9 cellular contexts compared by ENCODE assay signal in genomic region chr1:246579818-246580217, GRCh38. TPM values are rescaled to one million over a fixed set of nuclear protein-coding genes. Genes with fewer than 3 reads are reported as not detected.
DNase-seq lines count a peak whose midpoint lies in the region; ATAC-seq and TF ChIP-seq lines count a peak whose summit lies in the region.
"Had no signal": no experiment of that assay in that cellular context is flagged by ENCODE, and none has a peak within 500 bp of the region (broad histone marks: within the 10 kb centered on the region; RNA-seq: fewer than 3 reads in every experiment).

No MANE protein-coding gene starts in this region.

- H2BK15ac ChIP-seq in mesendoderm (replicated peaks; ENCODE audit: low read depth): no peak overlapping the region

- peaks cover 63 to 91% (median 86%) of the 10 kb centered on the region in 3 donors for H3K4me1 Mint-ChIP-seq in CD8-positive, alpha-beta memory T cell
- peaks cover 13% of the 10 kb centered on the region for H3K4me1 Mint-ChIP-seq in Calu3 (ENCODE audit: low read depth, unreplicated experiment)

- CTCF ChIA-PET in CD8-positive, alpha-beta memory T cell (lab: Charles Lee): no interaction called here
- CTCF ChIA-PET in Calu3 (lab: Charles Lee): no interaction called here

- H3K4me3 Mint-ChIP-seq in CD8-positive, alpha-beta memory T cell: no peak overlapping the region
- no peak overlapping the region for H3K4me3 Mint-ChIP-seq in Calu3 (ENCODE audit: low read depth, unreplicated experiment)

- no peak overlapping the region for H3K9ac ChIP-seq in mesendoderm (ENCODE audit: low read length)

- H3K23ac ChIP-seq in mesendoderm (ENCODE audit: low read length): no peak overlapping the region

- H3K79me1 ChIP-seq in mesendoderm (ENCODE audit: low read length): peaks cover 8% of the 10 kb centered on the region

- intact Hi-C loops in Calu3 (cut with micrococcal nuclease; ENCODE audit: unreplicated experiment): no loop called here

- H3K27me3 Mint-ChIP-seq in CD8-positive, alpha-beta memory T cell: no peaks in the 10 kb centered on the region
- no peaks in the 10 kb centered on the region for H3K27me3 Mint-ChIP-seq in Calu3 (ENCODE audit: unreplicated experiment)

- no peak for DNase-seq in CD8-positive, alpha-beta memory T cell
- DNase-seq in fibroblast of the aortic adventitia (ENCODE audit: low read depth) (peak; percentile 48), mesendoderm (no peak), dedifferentiated amniotic fluid mesenchymal stem cell (ENCODE audit: extremely low spot score) (no peak), Calu3 (no peak)
- DNase-seq in activated CD8-positive, alpha-beta memory T cell treated with anti-CD3 and anti-CD28 coated beads for 24 hours: no peak
- DNase-seq: NCI-H69 had no signal

- ATAC-seq in GM21360 (IDR thresholded peaks at IDR 0.05; ENCODE audit: unreplicated experiment): peak; percentile 79
- peak; percentile 73 for ATAC-seq in HG03439 (IDR thresholded peaks at IDR 0.05; ENCODE audit: unreplicated experiment)

- H3K56ac ChIP-seq in mesendoderm (ENCODE audit: low read length): no peak overlapping the region

- TF ChIP-seq CTCF in fibroblast of the aortic adventitia (IDR thresholded peaks at IDR 0.05; ENCODE audit: insufficient read depth, low read length) (no peak), Calu3 (IDR thresholded peaks at IDR 0.05; ENCODE audit: unreplicated experiment) (no peak)

- peak overlapping the region in 1 of 8 donors; percentile 27 for H3K27ac Mint-ChIP-seq in CD8-positive, alpha-beta memory T cell
- H3K27ac Mint-ChIP-seq in Calu3 (ENCODE audit: unreplicated experiment): no peak overlapping the region

- POLR2A ChIA-PET in CD8-positive, alpha-beta memory T cell (lab: Charles Lee): no interaction called here

- no peak overlapping the region for H4K5ac ChIP-seq in mesendoderm (ENCODE audit: low read length)

- peaks cover 9 to 51% (median 26%) of the 10 kb centered on the region in 3 donors for H3K36me3 Mint-ChIP-seq in CD8-positive, alpha-beta memory T cell
- H3K36me3 Mint-ChIP-seq in Calu3 (ENCODE audit: insufficient read depth, unreplicated experiment): no peaks in the 10 kb centered on the region

- H3K79me2 ChIP-seq in mesendoderm (ENCODE audit: control insufficient read depth, insufficient read depth, low read length): peaks cover 2% of the 10 kb centered on the region

- no TSS peak for BruUV-seq in Calu3 (replicated peaks; lab: Mats Ljungman, UMichigan)

- H3K9me3 Mint-ChIP-seq in CD8-positive, alpha-beta memory T cell: no peaks in the 10 kb centered on the region
- H3K9me3 Mint-ChIP-seq in Calu3 (ENCODE audit: low read depth, unreplicated experiment): no peaks in the 10 kb centered on the region

- no peak overlapping the region for H3K4me3 ChIP-seq in CD8-positive, alpha-beta memory T cell (ENCODE audit: low read length)
- H3K4me3 ChIP-seq in fibroblast of the aortic adventitia (ENCODE audit: low read depth, low read length) (no peak overlapping the region), mesendoderm (ENCODE audit: low read length) (no peak overlapping the region)

- peaks cover 60% of the 10 kb centered on the region for H3K4me1 ChIP-seq in CD8-positive, alpha-beta memory T cell (ENCODE audit: insufficient read depth, low read length)
- no peaks in the 10 kb centered on the region for H3K4me1 ChIP-seq in mesendoderm (ENCODE audit: control insufficient read depth, low read depth, low read length)

- peaks cover 11% of the 10 kb centered on the region for H3K36me3 ChIP-seq in CD8-positive, alpha-beta memory T cell (ENCODE audit: insufficient read depth, low read length)
- no peaks in the 10 kb centered on the region for H3K36me3 ChIP-seq in mesendoderm (ENCODE audit: control insufficient read depth, insufficient read depth, low read length)

- H2BK5ac ChIP-seq in mesendoderm (ENCODE audit: low read length): no peak overlapping the region

- no CpG with 5 or more reads among the region's 3 CpGs for WGBS in mesendoderm (ENCODE audit: extremely low coverage, insufficient coverage, low lambda C conversion rate)

- H4K8ac ChIP-seq in mesendoderm (ENCODE audit: low read depth, low read length): no peak overlapping the region

- no peak overlapping the region for H3K18ac ChIP-seq in mesendoderm (ENCODE audit: low read length)

- H3K4me2 ChIP-seq in mesendoderm (ENCODE audit: low read length): no peak overlapping the region

- no peaks in the 10 kb centered on the region for H3K27me3 ChIP-seq in CD8-positive, alpha-beta memory T cell (ENCODE audit: insufficient read depth, low read length, poor library complexity, severe bottlenecking)
- no peaks in the 10 kb centered on the region for H3K27me3 ChIP-seq in mesendoderm (ENCODE audit: insufficient read depth, low read length, poor library complexity)

- no peak overlapping the region for H2BK120ac ChIP-seq in mesendoderm (ENCODE audit: low read depth, low read length)

- H3K9me3 ChIP-seq in CD8-positive, alpha-beta memory T cell (ENCODE audit: low read length): no peaks in the 10 kb centered on the region

- no peak overlapping the region for H2AK5ac ChIP-seq in mesendoderm (ENCODE audit: low read length)

- no peak overlapping the region for H3K4ac ChIP-seq in mesendoderm (ENCODE audit: low read depth, low read length)

- peak overlapping the region; percentile 72 for H3K27ac ChIP-seq in CD8-positive, alpha-beta memory T cell (ENCODE audit: low read depth, low read length)
- no peak overlapping the region for H3K27ac ChIP-seq in mesendoderm (ENCODE audit: low read depth, low read length)

RNA-seq across cellular contexts. Expression of gene CNST, which starts 13.6 kb away (rescaled TPM):
- total RNA-seq in CD8-positive, alpha-beta memory T cell: 10 to 100 TPM; 29.6 to 31.3 TPM
- 39.4 TPM for polyA plus RNA-seq in CD8-positive, alpha-beta memory T cell
- total RNA-seq in fibroblast of the aortic adventitia (ENCODE audit: low replicate concordance): 13.1 and 25.2 TPM in 2 replicates
- 9.8 TPM for polyA plus RNA-seq in mesendoderm (2013, experiment 1 of 2)
- polyA plus RNA-seq in mesendoderm (2013, experiment 2 of 2): 9.8 TPM
- total RNA-seq in Calu3 (2022): 21.7 and 22.5 TPM in 2 replicates

RNA-seq across cellular contexts. Expression of gene TFB2M, which starts 13.8 kb away (rescaled TPM):
- total RNA-seq in CD8-positive, alpha-beta memory T cell: 10 to 100 TPM; 31.9 to 32.9 TPM
- polyA plus RNA-seq in CD8-positive, alpha-beta memory T cell: 16.7 TPM
- total RNA-seq in fibroblast of the aortic adventitia (ENCODE audit: low replicate concordance): 22.2 and 23.8 TPM in 2 replicates
- 29.7 TPM for polyA plus RNA-seq in mesendoderm (2013, experiment 1 of 2)
- polyA plus RNA-seq in mesendoderm (2013, experiment 2 of 2): 31.2 TPM
- 21.8 and 23.0 TPM in 2 replicates for total RNA-seq in Calu3 (2022)
